Comparison of ENCODE assay signal across 1 cellular context in the genomic region with DNA sequence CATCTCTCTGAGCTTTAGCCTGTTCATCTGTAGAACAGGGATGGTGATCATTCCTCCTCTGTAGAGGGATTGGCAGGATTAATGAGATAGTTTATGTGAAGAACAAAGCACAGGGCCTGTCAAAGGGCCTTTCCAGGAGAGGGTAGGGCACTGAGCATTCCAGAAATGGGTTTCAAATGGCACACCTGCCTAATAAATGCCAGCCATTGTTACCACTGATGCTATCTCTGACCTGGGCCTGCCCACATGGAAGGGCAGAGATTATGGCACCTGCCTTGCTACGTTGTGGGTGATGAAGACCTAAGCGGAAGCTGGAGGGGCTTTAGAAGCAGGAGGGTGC.
TF ChIP-seq lines count a peak whose summit lies in the region.

No MANE protein-coding gene starts in this region.

TF ChIP-seq in HCT116, 20 proteins besides CTCF, POLR2A, EP300 and RAD21 (continued from another document):
- TF ChIP-seq ZBTB33 (IDR thresholded peaks at IDR 0.05; ENCODE audit: extremely low read depth, insufficient replicate concordance, low read length) = no peak
